Comparison of ENCODE assay signal across 8 cellular contexts in the genomic region with DNA sequence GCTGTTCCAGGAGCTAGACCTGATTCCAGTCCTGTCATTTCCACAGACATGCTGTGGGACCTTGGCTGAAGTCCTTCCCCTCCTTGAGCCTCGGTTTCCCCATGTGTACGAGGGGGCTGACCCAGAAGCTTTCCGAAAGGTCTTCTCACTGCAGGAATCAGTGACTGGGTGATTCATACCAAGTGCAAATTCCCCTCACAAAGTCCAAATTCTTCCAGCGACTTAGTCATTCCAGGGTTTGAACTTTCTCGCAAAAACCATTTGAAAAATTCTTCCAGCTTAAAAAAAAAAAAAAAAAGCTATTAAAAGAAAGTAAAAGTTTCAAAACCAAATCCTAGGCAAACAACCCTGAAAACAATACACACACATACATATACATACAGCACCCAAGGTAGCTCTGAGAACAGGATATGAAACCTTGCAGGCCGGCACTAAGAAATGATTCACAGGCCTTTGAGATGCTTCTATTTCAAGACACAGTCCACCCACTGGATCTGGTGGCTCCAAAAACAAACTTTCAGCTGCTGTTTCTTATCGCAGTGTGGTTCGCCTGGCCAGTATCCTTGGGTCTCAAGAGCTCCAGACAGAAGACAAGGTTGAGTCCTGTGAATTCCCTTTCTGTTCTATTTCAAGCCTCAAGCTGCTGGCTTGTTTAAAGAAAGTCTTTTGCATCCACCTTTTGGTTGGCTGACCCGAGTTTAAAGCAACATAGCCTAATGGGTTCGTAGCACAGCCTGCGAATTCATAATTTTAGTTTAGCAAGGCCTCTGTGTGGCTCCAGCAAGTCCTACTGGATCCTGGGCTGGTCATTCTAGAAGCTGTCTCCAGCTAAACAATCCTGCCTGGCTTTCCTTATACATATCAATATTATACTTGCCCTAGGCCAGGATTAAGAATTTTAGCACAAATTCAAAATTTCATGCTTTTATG. TPM values are rescaled to one million over a fixed set of nuclear protein-coding genes. Genes with fewer than 3 reads are reported as not detected.
DNase-seq lines count a peak whose midpoint lies in the region; ATAC-seq, FAIRE-seq and TF ChIP-seq lines count a peak whose summit lies in the region.

No MANE protein-coding gene starts in this region.

- no peak for FAIRE-seq in pancreas (lab: Jason Lieb, UNC)

- H3K4me1 Mint-ChIP-seq in activated T-cell treated with anti-CD3 and anti-CD28 coated beads, Interleukin-2, amount 50 U/mL, for 24 hours (ENCODE audit: low read depth), result peaks cover 54% of the 10 kb centered on the region
- peaks cover 31% of the 10 kb centered on the region for H3K4me1 Mint-ChIP-seq in endodermal cell

- peak; percentile 59 for ATAC-seq in HG02943 (IDR thresholded peaks at IDR 0.05; ENCODE audit: low read depth, unreplicated experiment)
- peak in 3 of 4 donors; percentile 47 to 75 (median 58) for ATAC-seq in pancreas

- H3K9me3 ChIP-seq in SJCRH30 (replicated peaks) (no peaks in the 10 kb centered on the region), endodermal cell (ENCODE audit: control insufficient read depth, low read length) (no peaks in the 10 kb centered on the region), pancreas (no peaks in the 10 kb centered on the region)

- H3K36me3 Mint-ChIP-seq in activated T-cell treated with anti-CD3 and anti-CD28 coated beads, Interleukin-2, amount 50 U/mL, for 24 hours (ENCODE audit: low read depth), result no peaks in the 10 kb centered on the region
- H3K36me3 Mint-ChIP-seq in endodermal cell (ENCODE audit: low read depth), result no peaks in the 10 kb centered on the region

- H3K27ac ChIP-seq in SJCRH30 (peak overlapping the region; percentile 67), endodermal cell (ENCODE audit: low read depth, low read length) (peak overlapping the region; percentile 5), pancreas (peak overlapping the region in 1 of 4 donors; percentile 41)

- WGBS in endodermal cell (ENCODE audit: insufficient coverage in 1 of 2, insufficient read length in 1 of 2), 2 experiments, result 82 to 86% methylated on average over 10 to 11 of the region's 11 CpGs
- WGBS in pancreas, 2 donors, result 72 to 75% methylated on average over 11 of the region's 11 CpGs

- no peak overlapping the region; the same call in 1 of the 2 replicates for H3K4me3 ChIP-seq in SJCRH30
- no peak overlapping the region for H3K4me3 ChIP-seq in endodermal cell (ENCODE audit: low read length)
- no peak overlapping the region for H3K4me3 ChIP-seq in pancreas

- no peaks in the 10 kb centered on the region for H3K9me3 Mint-ChIP-seq in activated T-cell treated with anti-CD3 and anti-CD28 coated beads, Interleukin-2, amount 50 U/mL, for 24 hours
- no peaks in the 10 kb centered on the region for H3K9me3 Mint-ChIP-seq in endodermal cell

- peaks cover 66% of the 10 kb centered on the region for H3K4me1 ChIP-seq in SJCRH30
- H3K4me1 ChIP-seq in endodermal cell (ENCODE audit: control insufficient read depth, insufficient read depth, low read length), result no peaks in the 10 kb centered on the region
- no peaks in the 10 kb centered on the region for H3K4me1 ChIP-seq in pancreas

- no peak for TF ChIP-seq CTCF in endodermal cell (conservative IDR thresholded peaks at IDR 0.05)
- no peak for TF ChIP-seq CTCF in pancreas (IDR thresholded peaks at IDR 0.05)

- peak overlapping the region; percentile 62 for H3K4me3 Mint-ChIP-seq in activated T-cell treated with anti-CD3 and anti-CD28 coated beads, Interleukin-2, amount 50 U/mL, for 24 hours
- H3K4me3 Mint-ChIP-seq in endodermal cell, result no peak overlapping the region

- H3K27me3 ChIP-seq in SJCRH30, result no peaks in the 10 kb centered on the region
- H3K27me3 ChIP-seq in endodermal cell (ENCODE audit: control insufficient read depth, insufficient read depth, low read length, poor library complexity, severe bottlenecking), result no peaks in the 10 kb centered on the region
- no peaks in the 10 kb centered on the region for H3K27me3 ChIP-seq in pancreas

- H3K9ac ChIP-seq in endodermal cell (ENCODE audit: extremely low read depth, low read length, poor library complexity, severe bottlenecking), result no peak overlapping the region

- peak overlapping the region; percentile 87 for H3K27ac Mint-ChIP-seq in activated T-cell treated with anti-CD3 and anti-CD28 coated beads, Interleukin-2, amount 50 U/mL, for 24 hours
- H3K27ac Mint-ChIP-seq in endodermal cell, result no peak overlapping the region

- no peaks in the 10 kb centered on the region for H3K27me3 Mint-ChIP-seq in activated T-cell treated with anti-CD3 and anti-CD28 coated beads, Interleukin-2, amount 50 U/mL, for 24 hours
- H3K27me3 Mint-ChIP-seq in endodermal cell (ENCODE audit: insufficient read depth), result no peaks in the 10 kb centered on the region

- intact Hi-C loops in pancreas (cut with DNase I), result no loop called here

- no peaks in the 10 kb centered on the region for H3K36me3 ChIP-seq in SJCRH30
- H3K36me3 ChIP-seq in endodermal cell (ENCODE audit: control insufficient read depth, insufficient read depth, low read length), result no peaks in the 10 kb centered on the region
- no peaks in the 10 kb centered on the region for H3K36me3 ChIP-seq in pancreas

- peak; percentile 50 for DNase-seq in activated T-cell treated with anti-CD3 and anti-CD28 coated beads, Interleukin-2, amount 50 U/mL, for 24 hours
- no peak for DNase-seq in activated T-cell treated with anti-CD3 and anti-CD28 coated beads for 4 hours
- peak; percentile 63 to 79 for DNase-seq in SJCRH30
- no peak for DNase-seq in endodermal cell
- no peak for DNase-seq in pancreas
- no peak for DNase-seq in NCI-H345 treated with DMSO at 0.1 percent for 48 hours (lab: John Stamatoyannopoulos, UW; ENCODE audit: unreplicated experiment)
- DNase-seq in HT-29 (ENCODE audit: low spot score), result no peak

RNA-seq across cellular contexts. Expression of gene ID3, which starts 18.0 kb away (rescaled TPM):
- 332 and 336 TPM in 2 replicates for total RNA-seq in SJCRH30 (2014; rRNA removed; shearing (Covaris generic))
- total RNA-seq in endodermal cell (100 to 1,000 TPM; 281 to 338 TPM), pancreas (10 to 100 TPM; 16.6 to 54.0 (median 31.2) TPM)
- polyA plus RNA-seq in endodermal cell (2013, experiment 1 of 2), result 319 TPM
- polyA plus RNA-seq in endodermal cell (2013, experiment 2 of 2), result 289 TPM
- 10 to 100 TPM; 40.1 to 51.9 TPM for polyA plus RNA-seq in pancreas
- 1.3 and 3.4 TPM in 2 replicates for total RNA-seq in HT-29 (2014; rRNA removed; shearing (Covaris generic))

RNA-seq across cellular contexts. Expression of gene E2F2, which starts 46.3 kb away (rescaled TPM):
- total RNA-seq in SJCRH30 (2014; rRNA removed; shearing (Covaris generic)), result 33.5 and 43.2 TPM in 2 replicates
- total RNA-seq in endodermal cell (1 to 10 TPM; 7.3 to 9.8 TPM), pancreas (under 1 TPM in 4 of 6 donors, not detected in 2; 0.14 to 0.40 (median 0.20) TPM)
- polyA plus RNA-seq in endodermal cell (2013, experiment 1 of 2), result 7.4 TPM
- 7.7 TPM for polyA plus RNA-seq in endodermal cell (2013, experiment 2 of 2)
- polyA plus RNA-seq in pancreas, result under 1 TPM; 0.04 to 0.05 TPM
- total RNA-seq in HT-29 (2014; rRNA removed; shearing (Covaris generic)), result 4.7 TPM in 2 replicates

Comparison
In these comparisons a context has a peak if more than half of its experiments do, and no peak if none do; other contexts are left out.
1. DNase-seq: peak in activated T-cell treated with anti-CD3 and anti-CD28 coated beads, Interleukin-2, amount 50 U/mL, for 24 hours (single experiment) and SJCRH30 (2 of 2); none in activated T-cell treated with anti-CD3 and anti-CD28 coated beads for 4 hours (single experiment), endodermal cell (single experiment), pancreas (0 of 6), NCI-H345 treated with DMSO at 0.1 percent for 48 hours (single experiment) and HT-29 (single experiment).